13 cellular contexts compared by ENCODE assay signal in the genomic region with DNA sequence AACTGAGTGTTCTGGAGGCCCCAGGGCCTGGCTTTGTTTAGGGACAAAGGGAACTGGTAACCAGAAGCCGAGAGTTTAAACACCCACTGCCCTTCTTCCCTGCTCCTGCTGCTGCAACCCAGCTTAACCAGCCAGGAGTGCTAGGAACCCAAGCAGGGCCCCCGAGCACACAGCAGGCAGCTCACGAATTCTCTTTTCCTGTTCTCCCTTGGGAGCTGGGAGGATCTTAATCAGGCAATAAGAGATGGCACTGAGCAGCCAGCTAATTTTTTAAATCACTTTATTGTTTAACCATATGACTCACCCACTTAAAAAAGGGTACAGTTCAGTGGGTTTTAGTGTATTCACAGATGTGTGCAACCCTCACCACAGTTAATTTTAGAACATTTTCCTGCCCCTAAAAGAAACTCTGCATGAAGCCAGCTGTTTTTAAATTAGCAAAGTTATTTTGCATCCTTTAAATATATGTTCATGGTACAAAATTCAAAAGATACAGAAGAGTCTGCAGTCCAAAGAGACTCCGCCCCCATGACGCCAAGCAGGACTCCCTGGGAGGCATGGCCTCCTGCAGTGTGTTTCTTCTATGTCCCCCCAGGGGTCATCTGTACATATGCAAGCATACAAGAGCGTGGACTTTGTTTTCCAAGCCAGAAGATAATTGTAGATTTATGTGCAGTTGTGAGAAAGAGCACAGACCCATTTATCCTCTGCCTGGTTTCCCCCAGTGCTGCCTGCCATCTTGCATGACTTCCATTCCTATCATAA. TPM values are rescaled to one million over a fixed set of nuclear protein-coding genes. Genes with fewer than 3 reads are reported as not detected.
DNase-seq lines count a peak whose midpoint lies in the region; ATAC-seq and TF ChIP-seq lines count a peak whose summit lies in the region.
"Had no signal": no experiment of that assay in that cellular context is flagged by ENCODE, and none has a peak within 500 bp of the region (broad histone marks: within the 10 kb centered on the region; RNA-seq: fewer than 3 reads in every experiment).

No MANE protein-coding gene starts in this region.

- H3K4me2 ChIP-seq in BLaER1 (peak overlapping the region; percentile 88), PC-3 (ENCODE audit: low read length) (no peak overlapping the region), hepatocyte (no peak overlapping the region)

- H3K36me3 ChIP-seq in BLaER1 (peaks cover 80% of the 10 kb centered on the region), HUES6 (ENCODE audit: control insufficient read depth, insufficient read depth, low read length) (peaks cover 19% of the 10 kb centered on the region), PC-3 (ENCODE audit: low read depth, low read length) (peaks cover 25% of the 10 kb centered on the region; the same call in 1 of the 2 replicates), hepatocyte (replicated peaks; ENCODE audit: insufficient read depth, low read depth) (no peaks in the 10 kb centered on the region), upper lobe of right lung (peaks cover 43% of the 10 kb centered on the region)

- TF ChIP-seq CTCF in PC-3 (conservative IDR thresholded peaks at IDR 0.05; ENCODE audit: low read depth, low read length) (no peak), hepatocyte (IDR thresholded peaks at IDR 0.05; ENCODE audit: poor library complexity) (no peak), upper lobe of right lung (IDR thresholded peaks at IDR 0.05) (no peak)

- H3K9ac ChIP-seq in BLaER1 (peak overlapping the region; percentile 41), HUES6 (ENCODE audit: low read length) (no peak overlapping the region), PC-3 (ENCODE audit: low read length) (no peak overlapping the region)

- H3K79me2 ChIP-seq in PC-3 (ENCODE audit: low read length): no peaks in the 10 kb centered on the region
- H3K79me2 ChIP-seq in hepatocyte: no peaks in the 10 kb centered on the region

- H3K27me3 ChIP-seq in BLaER1 (no peaks in the 10 kb centered on the region), HUES6 (ENCODE audit: control insufficient read depth, insufficient read depth, low read length) (no peaks in the 10 kb centered on the region), PC-3 (ENCODE audit: low read length) (no peaks in the 10 kb centered on the region), hepatocyte (no peaks in the 10 kb centered on the region), upper lobe of right lung (no peaks in the 10 kb centered on the region)

- intact Hi-C loops in PC-3 (cut with micrococcal nuclease) (no loop called here), upper lobe of right lung (cut with DNase I) (no loop called here), head of caudate nucleus (cut with DNase I) (loop anchor here (10.0 kb wide), 1 partner anchor 177 kb away; no protein-coding TSS in a partner anchor)

- H3K4me3 ChIP-seq in BLaER1: peak overlapping the region; percentile 44
- no peak overlapping the region for H3K4me3 ChIP-seq in HUES6 (ENCODE audit: low read depth, low read length)
- no peak overlapping the region for H3K4me3 ChIP-seq in PC-3 (ENCODE audit: low read length)
- H3K4me3 ChIP-seq in hepatocyte: no peak overlapping the region
- no peak overlapping the region for H3K4me3 ChIP-seq in upper lobe of right lung
- H3K4me3 ChIP-seq: left ventricle myocardium inferior had no signal

- ATAC-seq in PC-3 (peak; percentile 26), upper lobe of right lung (no peak), GM19452 (IDR thresholded peaks at IDR 0.05; ENCODE audit: unreplicated experiment) (no peak)

- 52% methylated on average over 6 of the region's 6 CpGs for WGBS in hepatocyte (ENCODE audit: low lambda C conversion rate, missing lambda C conversion rate)

- H3K4me1 ChIP-seq in BLaER1 (peaks cover 79% of the 10 kb centered on the region), HUES6 (ENCODE audit: control insufficient read depth, insufficient read depth, low read length) (peaks cover 47% of the 10 kb centered on the region), PC-3 (ENCODE audit: insufficient read depth, low read length) (peaks cover 12% of the 10 kb centered on the region), hepatocyte (ENCODE audit: insufficient read depth) (peaks cover 9% of the 10 kb centered on the region), upper lobe of right lung (peaks cover 3% of the 10 kb centered on the region)

- no TSS peak for BruUV-seq in PC-3 (replicated peaks; lab: Mats Ljungman, UMichigan)

- peaks cover 75% of the 10 kb centered on the region for H4K20me1 ChIP-seq in BLaER1
- H4K20me1 ChIP-seq in PC-3 (ENCODE audit: low read length): no peaks in the 10 kb centered on the region
- no peaks in the 10 kb centered on the region for H4K20me1 ChIP-seq in hepatocyte (ENCODE audit: insufficient read depth, poor library complexity, severe bottlenecking)

- H3K9me3 ChIP-seq in BLaER1: no peaks in the 10 kb centered on the region
- no peaks in the 10 kb centered on the region for H3K9me3 ChIP-seq in HUES6 (ENCODE audit: control insufficient read depth, insufficient read depth, low read depth, low read length)
- no peaks in the 10 kb centered on the region for H3K9me3 ChIP-seq in PC-3 (ENCODE audit: low read length)
- H3K9me3 ChIP-seq in hepatocyte (ENCODE audit: low read depth): no peaks in the 10 kb centered on the region
- H3K9me3 ChIP-seq in upper lobe of right lung: no peaks in the 10 kb centered on the region
- H3K9me3 ChIP-seq: left ventricle myocardium inferior had no signal

- H3K9me2 ChIP-seq in PC-3 (replicated peaks; ENCODE audit: low read length) (no peaks in the 10 kb centered on the region), hepatocyte (replicated peaks; ENCODE audit: insufficient read depth) (no peaks in the 10 kb centered on the region)

- DNase-seq in PC-3 (no peak), hepatocyte (ENCODE audit: low spot score) (no peak), upper lobe of right lung (no peak), head of caudate nucleus (no peak), activated gamma-delta T cell (lab: John Stamatoyannopoulos, UW) (no peak)
- DNase-seq: Calu3; effector CD4-positive, alpha-beta T cell; left ventricle myocardium inferior; stimulated activated CD4-positive, alpha-beta T cell treated with anti-CD3 and anti-CD28 coated beads, Interleukin-12 subunit alpha, Interleukin-12 subunit beta, amount 100 ng/mL, for 4 hours; T-helper 1 cell had no signal

- H2AFZ ChIP-seq in PC-3 (ENCODE audit: low read length): no peak overlapping the region
- no peak overlapping the region for H2AFZ ChIP-seq in hepatocyte

- peak overlapping the region; percentile 77 for H3K27ac ChIP-seq in BLaER1
- H3K27ac ChIP-seq in HUES6 (ENCODE audit: low read depth, low read length): peak overlapping the region; percentile 44; the same call in 1 of the 2 replicates
- no peak overlapping the region for H3K27ac ChIP-seq in PC-3 (ENCODE audit: low read length)
- H3K27ac ChIP-seq in hepatocyte: peak overlapping the region; percentile 10
- H3K27ac ChIP-seq in upper lobe of right lung: no peak overlapping the region
- H3K27ac ChIP-seq: left ventricle myocardium inferior had no signal

- POLR2A ChIA-PET in PC-3 (lab: Charles Lee; ENCODE audit: unreplicated experiment): no interaction called here

- H3F3A ChIP-seq in PC-3 (ENCODE audit: low read length, unreplicated experiment): no peaks in the 10 kb centered on the region

- CTCF ChIA-PET in PC-3 (lab: Charles Lee): interaction anchor here (0.6 kb wide), 1 partner anchor 40 kb away, joined by 3 read pairs; no protein-coding TSS in a partner anchor

RNA-seq across cellular contexts. Expression of gene PPP6R3, which starts 18.9 kb away (rescaled TPM):
- total RNA-seq in PC-3 (2014; rRNA removed): 147 and 171 TPM in 2 replicates
- 108 and 126 TPM in 2 replicates for total RNA-seq in hepatocyte
- polyA plus RNA-seq in hepatocyte: 31.5 and 57.3 TPM in 2 replicates
- 93.2 TPM for total RNA-seq in upper lobe of right lung

Comparison
In these comparisons a context has a peak if more than half of its experiments do, and no peak if none do; other contexts are left out.
1. H3K27ac ChIP-seq: peak in BLaER1 (single experiment), HUES6 (single experiment) and hepatocyte (single experiment); none in PC-3 (single experiment) and upper lobe of right lung (single experiment).